14 cellular contexts compared by ENCODE assay signal in genomic region chr9:36152741-36153438, GRCh38. TPM values are rescaled to one million over a fixed set of nuclear protein-coding genes. Genes with fewer than 3 reads are reported as not detected.
DNase-seq lines count a peak whose midpoint lies in the region; ATAC-seq and TF ChIP-seq lines count a peak whose summit lies in the region.
"Had no signal": no experiment of that assay in that cellular context is flagged by ENCODE, and none has a peak within 500 bp of the region (broad histone marks: within the 10 kb centered on the region; RNA-seq: fewer than 3 reads in every experiment).

No MANE protein-coding gene starts in this region.

- H2AK5ac ChIP-seq in IMR-90 (ENCODE audit: low read depth, low read length), result peak overlapping the region; percentile 33; the same call in 1 of the 2 replicates

- H3K4me1 ChIP-seq in IMR-90 (ENCODE audit: control insufficient read depth, insufficient read depth, low read length) (peaks cover 24% of the 10 kb centered on the region), osteoblast (ENCODE audit: insufficient read depth, low read length) (peaks cover 61% of the 10 kb centered on the region), colonic mucosa (peaks cover 4% of the 10 kb centered on the region)

- DNase-seq in CD1c-positive myeloid dendritic cell (ENCODE audit: extremely low spot score) (peak; percentile 71), IMR-90 (no peak), chondrocyte (ENCODE audit: low spot score) (peak; percentile 15), osteoblast (ENCODE audit: insufficient read length, low spot score, missing footprints) (no peak), medulla oblongata (ENCODE audit: extremely low spot score) (no peak), colonic mucosa (no peak)
- no peak for DNase-seq in stimulated activated CD4-positive, alpha-beta T cell treated with anti-CD3 and anti-CD28 coated beads, Interleukin-2, amount 100 ng/mL, for 48 hours
- DNase-seq: activated gamma-delta T cell; DMS 273 treated with DMSO at 0.1 percent for 48 hours; NCI-H1436; NCI-H774; stimulated activated CD8-positive, alpha-beta memory T cell treated with anti-CD3 and anti-CD28 coated beads, Interleukin-4, amount 100 ng/mL, for 48 hours had no signal

- peaks cover 14% of the 10 kb centered on the region for H4K20me1 ChIP-seq in IMR-90 (ENCODE audit: insufficient read depth, low read length)
- peaks cover 4% of the 10 kb centered on the region for H4K20me1 ChIP-seq in osteoblast (ENCODE audit: insufficient read depth, low read length)

- no peak overlapping the region for H4K5ac ChIP-seq in IMR-90 (ENCODE audit: low read depth, low read length)

- no peak overlapping the region; the same call in 1 of the 2 replicates for H3K23ac ChIP-seq in IMR-90 (ENCODE audit: low read depth, low read length)

- in situ Hi-C loops in IMR-90 (cut with MboI; ENCODE audit: low sequenced_read_pairs), result no loop called here

- dilution Hi-C loops in IMR-90 (cut with HindIII; ENCODE audit: low sequenced_read_pairs, unreplicated experiment), result no loop called here

- H3K9ac ChIP-seq in IMR-90 (ENCODE audit: low read depth, low read length) (no peak overlapping the region), colonic mucosa (ENCODE audit: low read depth in 2 of 2, low read length in 2 of 2) (no peak overlapping the region)

- no peak for TF ChIP-seq POLR2A in IMR-90 (IDR thresholded peaks at IDR 0.05; ENCODE audit: low read depth, low read length)

- POLR2A ChIA-PET in IMR-90 (lab: Charles Lee; ENCODE audit: unreplicated experiment), result no interaction called here

- peak overlapping the region; percentile 80 for H3K27ac Mint-ChIP-seq in chondrocyte (ENCODE audit: unreplicated experiment)

- no peak overlapping the region for H2AK9ac ChIP-seq in IMR-90 (replicated peaks; ENCODE audit: low read depth, low read length, poor library complexity)

- H2BK120ac ChIP-seq in IMR-90 (ENCODE audit: low read depth, low read length), result no peak overlapping the region

- no peaks in the 10 kb centered on the region for H3K79me2 ChIP-seq in osteoblast (ENCODE audit: insufficient read depth, low read length)

- intact Hi-C loops in IMR-90 (cut with micrococcal nuclease) (no loop called here), colonic mucosa (cut with DNase I) (no loop called here)

- no peak overlapping the region for H3K14ac ChIP-seq in IMR-90 (replicated peaks; ENCODE audit: low read depth, low read length)

- no peaks in the 10 kb centered on the region for H3K27me3 Mint-ChIP-seq in chondrocyte (ENCODE audit: low read depth)

- no peaks in the 10 kb centered on the region for H3K9me3 Mint-ChIP-seq in chondrocyte (ENCODE audit: low read depth)
- H3K9me3 Mint-ChIP-seq: neural crest cell had no signal

- CTCF ChIA-PET in IMR-90 (lab: Yijun Ruan, JAX), result interaction anchor here (1.0 kb wide), 1 partner anchor 8 kb away, joined by 3 read pairs; no protein-coding TSS in a partner anchor

- H3K36me3 ChIP-seq in IMR-90 (ENCODE audit: control insufficient read depth, insufficient read depth, low read length) (peaks cover 38% of the 10 kb centered on the region), osteoblast (ENCODE audit: insufficient read depth, low read length) (peaks cover 12% of the 10 kb centered on the region), colonic mucosa (no peaks in the 10 kb centered on the region)

- peaks cover 2% of the 10 kb centered on the region; the same call in 1 of the 2 replicates for H3K9me3 ChIP-seq in IMR-90 (ENCODE audit: control insufficient read depth, insufficient read depth, low read length)
- no peaks in the 10 kb centered on the region for H3K9me3 ChIP-seq in osteoblast (ENCODE audit: low read depth, low read length)
- no peaks in the 10 kb centered on the region for H3K9me3 ChIP-seq in colonic mucosa
- H3K9me3 ChIP-seq: SJSA1 had no signal

- H4K91ac ChIP-seq in IMR-90 (ENCODE audit: insufficient read depth, low read depth, low read length), result no peak overlapping the region; the same call in 1 of the 2 replicates

- TF ChIP-seq RAD21 in IMR-90 (IDR thresholded peaks at IDR 0.05; ENCODE audit: low read length), result no peak

- H2BK15ac ChIP-seq in IMR-90 (ENCODE audit: low read depth, low read length), result no peak overlapping the region

- no peak overlapping the region for H2AFZ ChIP-seq in IMR-90 (replicated peaks; ENCODE audit: low read length, poor library complexity)
- no peak overlapping the region for H2AFZ ChIP-seq in osteoblast (ENCODE audit: low read length)

- H2BK5ac ChIP-seq in IMR-90 (ENCODE audit: low read depth, low read length, poor library complexity, severe bottlenecking), result no peak overlapping the region

- peak overlapping the region; percentile 19; the same call in 1 of the 2 replicates for H3K4ac ChIP-seq in IMR-90 (ENCODE audit: low read depth, low read length)

- no peak overlapping the region for H2BK20ac ChIP-seq in IMR-90 (ENCODE audit: low read depth, low read length)

- 100% methylated on average over 1 of the region's 10 CpGs; no CpG with 5 or more reads in 1 of the 2 experiments for WGBS in IMR-90 (ENCODE audit: extremely low coverage in 2 of 2, insufficient read length in 1 of 2), 2 experiments

- H3K27ac ChIP-seq in IMR-90 (ENCODE audit: insufficient read depth, low read length) (no peak overlapping the region), osteoblast (ENCODE audit: low read depth, low read length) (peak overlapping the region; percentile 61), colonic mucosa (no peak overlapping the region)

- peaks cover 26% of the 10 kb centered on the region for H3K9me1 ChIP-seq in IMR-90 (ENCODE audit: insufficient read depth, low read length)

- no peaks in the 10 kb centered on the region for H3K27me3 ChIP-seq in IMR-90 (ENCODE audit: control insufficient read depth, insufficient read depth, low read length)
- H3K27me3 ChIP-seq in osteoblast (ENCODE audit: insufficient read depth, low read length), result no peaks in the 10 kb centered on the region
- H3K27me3 ChIP-seq in colonic mucosa, result no peaks in the 10 kb centered on the region
- H3K27me3 ChIP-seq: SJSA1 had no signal

- no peak overlapping the region for H4K8ac ChIP-seq in IMR-90 (ENCODE audit: low read depth in 2 of 2, low read length in 2 of 2)

- no peak overlapping the region for H3K4me2 ChIP-seq in IMR-90 (ENCODE audit: low read depth, low read length)
- no peak overlapping the region for H3K4me2 ChIP-seq in osteoblast (ENCODE audit: insufficient read depth, low read length)

- no peak overlapping the region for H3K18ac ChIP-seq in IMR-90 (ENCODE audit: low read depth, low read length)

- no peak overlapping the region for H3K4me3 Mint-ChIP-seq in chondrocyte (ENCODE audit: unreplicated experiment)
- H3K4me3 Mint-ChIP-seq: neural crest cell had no signal

- peaks cover 10% of the 10 kb centered on the region for H3K36me3 Mint-ChIP-seq in chondrocyte (ENCODE audit: low read depth)

- no TSS peak for BruUV-seq in IMR-90 (replicated peaks; lab: Mats Ljungman, UMichigan)

- H3K4me1 Mint-ChIP-seq in chondrocyte (ENCODE audit: low read depth), result peaks cover 65% of the 10 kb centered on the region

- no peak for TF ChIP-seq CTCF in IMR-90 (conservative IDR thresholded peaks at IDR 0.05; ENCODE audit: low read depth, low read length)
- no peak for TF ChIP-seq CTCF in chondrocyte (IDR thresholded peaks at IDR 0.05)
- no peak for TF ChIP-seq CTCF in osteoblast (IDR thresholded peaks at IDR 0.05; ENCODE audit: extremely low read depth, low read depth, low read length)
- no peak for TF ChIP-seq CTCF in colonic mucosa (IDR thresholded peaks at IDR 0.05)

- peaks cover 0 to 35% of the 10 kb centered on the region in 2 experiments; a peak in 3 of 4 replicates for H3K79me1 ChIP-seq in IMR-90 (ENCODE audit: low read depth in 1 of 2, low read length in 2 of 2)

- H3K56ac ChIP-seq in IMR-90 (ENCODE audit: extremely low read depth, insufficient read depth, low read length), result no peak overlapping the region

- ATAC-seq in IMR-90 (ENCODE audit: low read depth), result no peak

- H3K4me3 ChIP-seq in IMR-90 (ENCODE audit: insufficient read depth, low read depth, low read length) (no peak overlapping the region), osteoblast (ENCODE audit: insufficient read depth, low read length) (no peak overlapping the region), colonic mucosa (no peak overlapping the region)
- H3K4me3 ChIP-seq: SJSA1 had no signal

TF ChIP-seq in IMR-90, 13 proteins besides CTCF, POLR2A, EP300 and RAD21 (continues in another document):
- TF ChIP-seq ELK1 (IDR thresholded peaks at IDR 0.05; ENCODE audit: borderline replicate concordance, low read depth, low read length), result no peak
- no peak for TF ChIP-seq MXI1 (IDR thresholded peaks at IDR 0.05; ENCODE audit: borderline replicate concordance, low read depth, low read length)
- TF ChIP-seq RCOR1 (IDR thresholded peaks at IDR 0.05; ENCODE audit: insufficient replicate concordance, low read length), result no peak
- no peak for TF ChIP-seq SMC3 (IDR thresholded peaks at IDR 0.05; ENCODE audit: low read depth, low read length)
- TF ChIP-seq CHD1 (IDR thresholded peaks at IDR 0.05; ENCODE audit: low read depth, low read length), result no peak

RNA-seq across cellular contexts. Expression of gene CCIN, which starts 16.3 kb away (rescaled TPM):
- 1.1 TPM in 2 replicates for total RNA-seq in IMR-90 (2012; rRNA removed)
- polyA plus RNA-seq in IMR-90 (2012; rRNA removed), result 0.73 and 0.80 TPM in 2 replicates
- polyA plus RNA-seq in IMR-90 (2012; cell fraction: cytosol; rRNA removed), result 0.32 and 0.48 TPM in 2 replicates
- polyA plus RNA-seq in IMR-90 (2012; cell fraction: nucleus; rRNA removed; ENCODE audit: low replicate concordance), result 0.58 and 0.65 TPM in 2 replicates
- 2.4 to 2.7 TPM (median 2.4 TPM) in 3 replicates for total RNA-seq in chondrocyte
- 1.2 and 2.2 TPM in 2 replicates for total RNA-seq in osteoblast
- total RNA-seq in colonic mucosa, result under 1 TPM in 1 of 2 donors, not detected in 1; 0.32 TPM
- total RNA-seq: neural crest cell had no signal

RNA-seq across cellular contexts. Expression of gene GLIPR2, which starts 16.4 kb away (rescaled TPM):
- total RNA-seq in IMR-90 (2012; rRNA removed), result 35.8 and 37.8 TPM in 2 replicates
- 42.7 and 43.3 TPM in 2 replicates for polyA plus RNA-seq in IMR-90 (2012; rRNA removed)
- polyA plus RNA-seq in IMR-90 (2012; cell fraction: cytosol; rRNA removed), result 34.1 and 37.4 TPM in 2 replicates
- polyA plus RNA-seq in IMR-90 (2012; cell fraction: nucleus; rRNA removed; ENCODE audit: low replicate concordance), result 14.4 and 29.4 TPM in 2 replicates
- 101 to 110 TPM (median 102 TPM) in 3 replicates for total RNA-seq in chondrocyte
- 33.3 and 38.4 TPM in 2 replicates for total RNA-seq in osteoblast
- total RNA-seq in colonic mucosa, result 10 to 100 TPM; 33.1 to 44.9 TPM

RNA-seq across cellular contexts. Expression of gene CLTA, which starts 37.8 kb away (rescaled TPM):
- total RNA-seq in IMR-90 (2012; rRNA removed), result 133 and 208 TPM in 2 replicates
- 246 and 280 TPM in 2 replicates for polyA plus RNA-seq in IMR-90 (2012; rRNA removed)
- 218 and 493 TPM in 2 replicates for polyA plus RNA-seq in IMR-90 (2012; cell fraction: cytosol; rRNA removed)
- 63.6 and 110 TPM in 2 replicates for polyA plus RNA-seq in IMR-90 (2012; cell fraction: nucleus; rRNA removed; ENCODE audit: low replicate concordance)
- 200 to 243 TPM (median 240 TPM) in 3 replicates for total RNA-seq in chondrocyte
- 253 and 262 TPM in 2 replicates for total RNA-seq in osteoblast
- 100 to 1,000 TPM; 210 to 312 TPM for total RNA-seq in colonic mucosa

Comparison
In these comparisons a context has a peak if more than half of its experiments do, and no peak if none do; other contexts are left out.
1. DNase-seq: peak in CD1c-positive myeloid dendritic cell (single experiment) and chondrocyte (single experiment); none in IMR-90 (single experiment), osteoblast (single experiment), medulla oblongata (single experiment), stimulated activated CD4-positive, alpha-beta T cell treated with anti-CD3 and anti-CD28 coated beads, Interleukin-2, amount 100 ng/mL, for 48 hours (0 of 2) and colonic mucosa (single experiment).